In the genomic region with DNA sequence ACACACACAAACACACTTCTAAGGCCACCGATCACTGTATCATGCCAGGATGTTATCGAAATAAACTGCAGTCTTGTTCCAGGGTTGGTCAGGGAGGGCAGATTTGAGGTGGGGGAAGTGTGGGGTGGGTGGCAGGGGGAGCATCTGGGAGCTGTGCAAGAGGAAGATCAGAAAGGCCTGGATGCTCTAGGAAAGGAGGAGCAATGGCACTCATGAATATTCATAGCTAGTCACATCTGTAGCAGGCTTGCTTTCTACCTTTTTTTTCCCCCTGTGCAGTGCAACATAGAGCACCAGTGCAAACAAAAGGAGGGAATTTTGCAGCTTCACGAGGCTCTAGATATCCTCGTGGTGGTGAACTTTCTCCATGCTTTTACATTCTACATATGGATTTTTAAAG, we compare ENCODE assay signal across 11 cellular contexts.
DNase-seq lines count a peak whose midpoint lies in the region; ATAC-seq and TF ChIP-seq lines count a peak whose summit lies in the region.
"Had no signal": no experiment of that assay in that cellular context is flagged by ENCODE, and none has a peak within 500 bp of the region (broad histone marks: within the 10 kb centered on the region; RNA-seq: fewer than 3 reads in every experiment).

No MANE protein-coding gene starts in this region.

- H3K4me1 ChIP-seq in heart right ventricle (peaks cover 5 to 71% (median 41%) of the 10 kb centered on the region in 9 donors), thoracic aorta (ENCODE audit: control insufficient read depth in 1 of 2, low read depth in 2 of 2) (peaks cover 6 to 33% of the 10 kb centered on the region in 2 donors)
- H3K4me1 ChIP-seq: right lobe of liver had no signal

- intact Hi-C loops in heart right ventricle (cut with DNase I), result loop anchor here in 4 of 10 donors (5.0 to 10.0 kb wide), 3 partner anchors 77 to 82 kb away; no protein-coding TSS in a partner anchor

- H3K9me3 ChIP-seq in heart right ventricle (no peaks in the 10 kb centered on the region), thoracic aorta (no peaks in the 10 kb centered on the region)
- H3K9me3 ChIP-seq: right lobe of liver, upper lobe of left lung had no signal

- H3K27ac ChIP-seq in heart right ventricle, result peak overlapping the region in 9 of 10 donors; percentile 14 to 89 (median 78)
- H3K27ac ChIP-seq in thoracic aorta, result peak overlapping the region; percentile 61 to 71
- H3K27ac ChIP-seq: right lobe of liver, upper lobe of left lung had no signal

- ATAC-seq in heart right ventricle (peak; percentile 6 to 75 (median 53)), thoracic aorta (ENCODE audit: insufficient number of reproducible peaks, low FRiP score, low read depth) (no peak), GM18511 (IDR thresholded peaks at IDR 0.05; ENCODE audit: unreplicated experiment) (no peak)
- ATAC-seq: Panc1, right lobe of liver had no signal

- peak overlapping the region; percentile 81; the same call in 1 of the 2 replicates for H3K4me3 Mint-ChIP-seq in HFFc6

- no peaks in the 10 kb centered on the region; the same call in 1 of the 2 replicates for H3K27me3 Mint-ChIP-seq in HFFc6 (ENCODE audit: insufficient read depth)

- TF ChIP-seq CTCF in HFFc6 (IDR thresholded peaks at IDR 0.05), result no peak
- no peak for TF ChIP-seq CTCF in heart right ventricle (IDR thresholded peaks at IDR 0.05)
- no peak for TF ChIP-seq CTCF in thoracic aorta (IDR thresholded peaks at IDR 0.05)

- H3K36me3 ChIP-seq in heart right ventricle, result no peaks in the 10 kb centered on the region
- H3K36me3 ChIP-seq in thoracic aorta, result no peaks in the 10 kb centered on the region
- H3K36me3 ChIP-seq: right lobe of liver, upper lobe of left lung had no signal

- no peaks in the 10 kb centered on the region for H3K9me3 Mint-ChIP-seq in HFFc6

- peaks cover 40% of the 10 kb centered on the region for H3K4me1 Mint-ChIP-seq in HFFc6 (ENCODE audit: low read depth)

- peaks cover 45% of the 10 kb centered on the region for H3K36me3 Mint-ChIP-seq in HFFc6 (ENCODE audit: low read depth)

- DNase-seq in HFFc6 (no peak), amniotic epithelial cell (ENCODE audit: low read depth) (peak; percentile 18), heart right ventricle (no peak), thoracic aorta (ENCODE audit: low spot score) (no peak), mucosa of gallbladder (ENCODE audit: low spot score) (no peak)
- DNase-seq in activated effector memory CD4-positive, alpha-beta T cell treated with Interleukin-2 at 50 U/mL for 16 hours, result no peak
- DNase-seq: NCI-H187, right lobe of liver, upper lobe of left lung had no signal

- peak overlapping the region; percentile 91 for H3K27ac Mint-ChIP-seq in HFFc6

- H3K27me3 ChIP-seq in heart right ventricle, result no peaks in the 10 kb centered on the region
- no peaks in the 10 kb centered on the region for H3K27me3 ChIP-seq in thoracic aorta (replicated peaks; ENCODE audit: insufficient read depth)
- H3K27me3 ChIP-seq: right lobe of liver, upper lobe of left lung had no signal

- WGBS in heart right ventricle, 2 donors, result 20 to 34% methylated on average over 4 of the region's 4 CpGs

- H3K4me3 ChIP-seq in heart right ventricle (no peak overlapping the region), thoracic aorta (peak overlapping the region; percentile 61)
- H3K4me3 ChIP-seq: right lobe of liver had no signal

Comparison
In these comparisons a context has a peak if more than half of its experiments do, and no peak if none do; other contexts are left out.
1. ATAC-seq: peak in heart right ventricle (8 of 8); none in thoracic aorta (single experiment) and GM18511 (single experiment).